19 cellular contexts compared by ENCODE assay signal in the genomic region with DNA sequence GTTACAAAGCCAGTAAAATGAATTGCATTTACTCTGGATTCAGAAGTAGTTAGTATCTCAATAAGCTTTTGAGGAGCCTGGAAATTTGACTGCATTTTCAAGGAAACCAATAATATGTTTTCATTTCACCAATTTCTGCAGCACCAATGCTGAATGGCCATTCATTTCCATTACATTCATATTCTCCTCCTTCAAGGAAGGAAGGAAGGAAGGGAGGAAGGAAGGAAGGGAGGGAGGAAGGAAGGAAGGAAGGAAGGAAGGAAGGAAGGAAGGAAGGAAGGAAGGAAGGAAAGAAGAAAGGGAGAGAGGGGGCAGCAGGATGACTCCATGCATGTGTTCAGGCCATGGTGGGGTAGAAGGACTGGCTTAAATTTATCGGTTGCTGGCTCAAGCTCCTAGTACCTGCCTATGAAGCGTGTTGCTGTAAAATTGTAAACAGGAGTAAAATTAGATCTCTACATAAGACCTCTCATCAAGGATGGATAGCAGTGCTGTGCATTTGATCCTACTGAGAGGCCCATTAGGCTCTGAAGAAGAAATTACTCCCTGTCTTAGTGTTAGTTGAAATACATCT.
"Had no signal": no experiment of that assay in that cellular context is flagged by ENCODE, and none has a peak within 500 bp of the region (broad histone marks: within the 10 kb centered on the region; RNA-seq: fewer than 3 reads in every experiment).

No MANE protein-coding gene starts in this region.

- H3K27ac ChIP-seq: left lung, suprapubic skin had no signal

- DNase-seq: activated CD4-positive, alpha-beta T cell treated with anti-CD3 and anti-CD28 coated beads, Interleukin-2, amount 10 ng/mL, durations not matched to agents 7 days and 5 days; activated CD8-positive, alpha-beta T cell treated with anti-CD3 and anti-CD28 coated beads, Interleukin-2, amount 10 ng/mL, durations not matched to agents 7 days and 5 days; activated naive CD4-positive, alpha-beta T cell treated with anti-CD3 and anti-CD28 coated beads for 36 hours; activated naive CD8-positive, alpha-beta T cell treated with anti-CD3 and anti-CD28 coated beads, Interleukin-2, amount 50 U/mL, for 24 hours; activated T-cell treated with anti-CD3 and anti-CD28 coated beads, Interleukin-2, amount 50 U/mL, for 24 hours; aorta; cerebellar nuclear complex; effector memory CD4-positive, alpha-beta T cell; head of caudate nucleus; kidney; left lung; nephron progenitor cell; nucleus accumbens; stimulated activated CD4-positive, alpha-beta T cell treated with anti-CD3 and anti-CD28 coated beads, Interleukin-15, amount 100 ng/mL, for 24 hours; stimulated activated CD4-positive, alpha-beta T cell treated with anti-CD3 and anti-CD28 coated beads, Interleukin-2, amount 100 ng/mL, for 48 hours; stimulated activated naive CD8-positive, alpha-beta T cell treated with anti-CD3 and anti-CD28 coated beads, Interleukin-15, amount 100 ng/mL, for 72 hours had no signal

- H3K27me3 ChIP-seq: left lung had no signal

- ATAC-seq: activated CD4-positive, CD25-positive, alpha-beta regulatory T cell treated with anti-CD3 and anti-CD28 coated beads, Interleukin-2, amount 50 U/mL, for 24 hours; activated CD8-positive, alpha-beta T cell treated with anti-CD3 and anti-CD28 coated beads, Interleukin-2, amount 10 ng/mL, durations not matched to agents 7 days and 5 days; activated naive CD8-positive, alpha-beta T cell treated with anti-CD3 and anti-CD28 coated beads, Interleukin-2, amount 50 U/mL, for 24 hours; left lung; stimulated activated naive CD8-positive, alpha-beta T cell treated with anti-CD3 and anti-CD28 coated beads, Interleukin-15, amount 100 ng/mL, for 72 hours had no signal

- H3K36me3 ChIP-seq: left lung, suprapubic skin had no signal

- H3K4me1 ChIP-seq: left lung, suprapubic skin had no signal

- H3K9me3 ChIP-seq: suprapubic skin had no signal

- H3K4me3 ChIP-seq: left lung, skin epidermis, suprapubic skin had no signal
